ENCODE assay signal across 9 cellular contexts in the genomic region with DNA sequence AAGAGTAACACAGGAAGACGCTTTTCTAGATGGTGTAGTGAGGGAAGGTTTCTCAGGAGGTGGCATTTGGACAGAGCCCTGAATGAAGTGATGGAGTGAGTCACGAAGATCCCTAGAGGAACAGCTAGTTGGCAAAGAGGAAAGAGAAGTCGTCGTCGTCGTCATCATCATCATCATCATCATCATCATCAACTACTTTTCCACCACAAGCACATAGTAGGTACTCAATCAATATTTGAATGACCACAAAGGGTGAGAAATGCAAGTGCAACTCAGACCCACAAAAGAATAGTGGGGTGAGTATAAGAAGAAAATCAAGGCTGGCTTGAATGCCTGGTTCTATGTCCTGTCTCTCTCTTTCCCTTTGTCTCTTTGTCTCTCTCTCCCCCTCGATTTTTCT. TPM values are rescaled to one million over a fixed set of nuclear protein-coding genes. Genes with fewer than 3 reads are reported as not detected.
"Had no signal": no experiment of that assay in that cellular context is flagged by ENCODE, and none has a peak within 500 bp of the region (broad histone marks: within the 10 kb centered on the region; RNA-seq: fewer than 3 reads in every experiment).

No MANE protein-coding gene starts in this region.

- FAIRE-seq: G401.6, GM12878, GM12891, GM12892, GM18507, GM19239 had no signal

- ATAC-seq: GM12878 had no signal

- DNase-seq: GDM1, GF-D8 had no signal

- H3K4me3 ChIP-seq: GM12878 had no signal

RNA-seq across cellular contexts. Expression of a gene that starts 28.3 kb away (rescaled TPM):
- total RNA-seq: G401 had no signal
